Comparison of ENCODE assay signal across 9 cellular contexts in the genomic region with DNA sequence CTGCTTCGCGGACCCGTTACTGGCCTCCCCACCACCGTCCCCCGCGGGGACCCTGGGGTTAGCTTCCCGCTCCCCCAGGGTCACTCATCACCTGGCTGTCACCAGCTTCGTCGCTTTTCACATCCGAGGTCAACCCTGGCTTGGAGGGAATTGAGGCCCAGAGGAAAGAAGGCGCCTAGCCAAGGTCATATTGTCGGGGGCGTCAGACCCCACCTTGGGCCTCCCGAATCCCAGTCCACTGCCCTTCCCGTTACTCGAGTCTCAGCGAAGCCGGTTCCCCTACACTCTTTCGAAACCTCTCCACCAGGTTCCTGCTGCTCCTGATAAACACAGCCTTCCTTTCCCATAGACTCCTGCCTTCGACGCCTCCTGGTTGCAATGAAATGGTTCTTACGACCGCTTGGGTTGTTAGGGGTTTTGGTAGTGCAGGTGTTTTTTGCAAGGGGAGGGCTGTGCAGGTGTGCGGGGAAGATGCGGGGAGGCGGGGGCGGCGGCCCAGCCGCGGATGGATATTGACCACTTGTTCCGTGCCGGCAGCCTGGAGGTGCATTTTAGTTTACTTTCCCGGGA. TPM values are rescaled to one million over a fixed set of nuclear protein-coding genes. Genes with fewer than 3 reads are reported as not detected.
A peak's percentile ranks its signal among the peaks of the same experiment; 100 is the strongest.
DNase-seq lines count a peak whose midpoint lies in the region; ATAC-seq and TF ChIP-seq lines count a peak whose summit lies in the region.
"Had no signal": no experiment of that assay in that cellular context is flagged by ENCODE, and none has a peak within 500 bp of the region (broad histone marks: within the 10 kb centered on the region; RNA-seq: fewer than 3 reads in every experiment).

No MANE protein-coding gene starts in this region.

- H3K4me2 ChIP-seq in mammary epithelial cell (ENCODE audit: insufficient read depth, low read depth, low read length) = peak overlapping the region; percentile 94

- peak overlapping the region; percentile 65 for H3K9ac ChIP-seq in mammary epithelial cell (ENCODE audit: insufficient read depth, low read length)

- CTCF ChIA-PET in mammary epithelial cell (lab: Charles Lee; ENCODE audit: low non-redundant PET) = no interaction called here

- BruUV-seq in mammary epithelial cell (replicated peaks; lab: Mats Ljungman, UMichigan) = no TSS peak

- no peaks in the 10 kb centered on the region for H3K27me3 ChIP-seq in mammary epithelial cell (ENCODE audit: insufficient read depth, low read length)
- no peaks in the 10 kb centered on the region for H3K27me3 ChIP-seq in upper lobe of right lung

- H3K4me1 ChIP-seq in mammary epithelial cell (ENCODE audit: insufficient read depth, low read length) = peaks cover 9% of the 10 kb centered on the region
- H3K4me1 ChIP-seq in upper lobe of right lung = peaks cover 7% of the 10 kb centered on the region

- H3K36me3 ChIP-seq in mammary epithelial cell (ENCODE audit: insufficient read depth, low read length) = no peaks in the 10 kb centered on the region
- H3K36me3 ChIP-seq in upper lobe of right lung = no peaks in the 10 kb centered on the region

- H3K4me3 ChIP-seq in mammary epithelial cell (replicated peaks in 1 of 3; ENCODE audit: insufficient read depth in 1 of 3, low read depth in 2 of 3, low read length in 3 of 3) (peak overlapping the region; percentile 72 to 92 (median 81)), upper lobe of right lung (peak overlapping the region; percentile 66)

- DNase-seq in NCI-H510A treated with DMSO at 0.1 percent for 48 hours (lab: John Stamatoyannopoulos, UW) = peak; percentile 22
- no peak for DNase-seq in NCI-H510A (lab: John Stamatoyannopoulos, UW)
- peak; percentile 37 for DNase-seq in NCI-H1092 (lab: John Stamatoyannopoulos, UW)
- peak; percentile 28 for DNase-seq in mammary epithelial cell
- peak; percentile 33 to 40 for DNase-seq in lung microvascular endothelial cell (ENCODE audit: low read depth in 2 of 2)
- DNase-seq in upper lobe of right lung = no peak
- DNase-seq in EL = no peak

- dilution Hi-C loops in mammary epithelial cell (cut with HindIII; ENCODE audit: low sequenced_read_pairs) = no loop called here

- in situ Hi-C loops in mammary epithelial cell (cut with MboI; ENCODE audit: low sequenced_read_pairs in 2 of 2) = no loop called here

- H2AFZ ChIP-seq in mammary epithelial cell (ENCODE audit: low read depth, low read length) = peak overlapping the region; percentile 94

- H3K9me3 ChIP-seq in mammary epithelial cell (replicated peaks; ENCODE audit: insufficient read depth, low read length) (no peaks in the 10 kb centered on the region), upper lobe of right lung (no peaks in the 10 kb centered on the region)

- ATAC-seq in upper lobe of right lung (no peak), GM18520 (IDR thresholded peaks at IDR 0.05; ENCODE audit: unreplicated experiment) (no peak)

- intact Hi-C loops in mammary epithelial cell (cut with micrococcal nuclease) (loop anchor here (2.0 to 5.0 kb wide), 2 partner anchors 47 to 52 kb away; a partner anchor contains a TSS), upper lobe of right lung (cut with DNase I) (no loop called here)

- H4K20me1 ChIP-seq in mammary epithelial cell (ENCODE audit: insufficient read depth, low read length) = no peaks in the 10 kb centered on the region

- 11% methylated on average over 16 of the region's 33 CpGs for WGBS in mammary epithelial cell (ENCODE audit: low coverage, missing lambda C conversion rate)

- peaks cover 51% of the 10 kb centered on the region for H3K79me2 ChIP-seq in mammary epithelial cell (ENCODE audit: insufficient read depth, low read length)

- TF ChIP-seq CTCF in mammary epithelial cell (conservative IDR thresholded peaks at IDR 0.05 in 1 of 2, IDR thresholded peaks at IDR 0.05 in 1 of 2; ENCODE audit: extremely low read depth in 1 of 2, insufficient read depth in 1 of 2, low read depth in 1 of 2, low read length in 2 of 2) (no peak), upper lobe of right lung (IDR thresholded peaks at IDR 0.05) (no peak)

- H3K27ac ChIP-seq in mammary epithelial cell (ENCODE audit: insufficient read depth, low read depth, low read length) (peak overlapping the region; percentile 53), upper lobe of right lung (peak overlapping the region; percentile 47)
- H3K27ac ChIP-seq: epithelial cell of prostate had no signal

RNA-seq across cellular contexts. Expression of a gene that starts 0.6 kb away (rescaled TPM):
- total RNA-seq in mammary epithelial cell = 10 to 100 TPM; 16.3 to 20.2 TPM
- 18.0 TPM for polyA plus RNA-seq in mammary epithelial cell
- polyA minus RNA-seq in mammary epithelial cell = 19.3 TPM
- total RNA-seq in lung microvascular endothelial cell = 8.3 TPM in 2 replicates
- total RNA-seq in upper lobe of right lung = 15.7 TPM

RNA-seq across cellular contexts. Expression of a gene that starts 22.5 kb away (rescaled TPM):
- total RNA-seq in mammary epithelial cell = under 1 TPM; 0.14 to 0.17 TPM
- 0.08 TPM for polyA plus RNA-seq in mammary epithelial cell
- polyA minus RNA-seq in mammary epithelial cell = not detected
- under 0.01 and 0.22 TPM in 2 replicates for total RNA-seq in lung microvascular endothelial cell
- 0.69 TPM for total RNA-seq in upper lobe of right lung

RNA-seq across cellular contexts. Expression of a gene that starts 35.0 kb away (rescaled TPM):
- total RNA-seq in mammary epithelial cell (100 to 1,000 TPM; 185 to 338 TPM), lung microvascular endothelial cell (319 and 338 TPM in 2 replicates), upper lobe of right lung (199 TPM)
- 576 TPM for polyA plus RNA-seq in mammary epithelial cell
- 282 TPM for polyA minus RNA-seq in mammary epithelial cell

RNA-seq across cellular contexts. Expression of a gene that starts 46.8 kb away (rescaled TPM):
- total RNA-seq in mammary epithelial cell = 100 to 1,000 TPM in 1 of 2 donors, 10 to 100 TPM in 1; 48.0 to 101 TPM
- 196 TPM for polyA plus RNA-seq in mammary epithelial cell
- 121 TPM for polyA minus RNA-seq in mammary epithelial cell
- 46.2 and 51.6 TPM in 2 replicates for total RNA-seq in lung microvascular endothelial cell
- total RNA-seq in upper lobe of right lung = 60.6 TPM

Comparison
In these comparisons a context has a peak if more than half of its experiments do, and no peak if none do; other contexts are left out.
1. DNase-seq: peak in NCI-H510A treated with DMSO at 0.1 percent for 48 hours (single experiment), NCI-H1092 (single experiment), mammary epithelial cell (single experiment) and lung microvascular endothelial cell (2 of 2); none in NCI-H510A (single experiment), upper lobe of right lung (single experiment) and EL (single experiment).